ENCODE assay signal across 1 cellular context in the genomic region with DNA sequence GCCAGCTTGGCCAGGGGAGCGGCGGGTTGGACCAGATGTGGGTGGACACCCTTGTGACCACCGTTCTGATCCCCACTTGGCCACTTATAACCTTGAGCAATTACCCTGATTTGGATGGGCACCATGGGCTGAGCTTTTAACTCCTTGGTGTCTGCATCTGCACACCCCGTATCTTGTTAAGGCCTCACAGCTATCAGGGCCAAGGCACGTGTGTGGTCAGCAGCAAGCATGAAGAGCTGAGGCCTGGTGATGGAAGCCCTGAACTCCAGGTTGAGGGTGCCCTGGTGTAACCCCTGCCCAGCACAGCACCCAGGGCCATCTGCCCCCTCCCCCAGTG.
TF ChIP-seq lines count a peak whose summit lies in the region.

No MANE protein-coding gene starts in this region.

TF ChIP-seq in endothelial cell of umbilical vein, 7 proteins besides CTCF, POLR2A, EP300 and RAD21 (continued from another document):
- TF ChIP-seq GATA2 (IDR thresholded peaks at IDR 0.05; ENCODE audit: insufficient read depth, insufficient read length, low read depth, low read length), result no peak
TF ChIP-seq in endothelial cell of umbilical vein: peak in this region for 0.
